In genomic region chr6:24666616-24667377, GRCh38 we compare ENCODE assay signal across 8 cellular contexts. TPM values are rescaled to one million over a fixed set of nuclear protein-coding genes. Genes with fewer than 3 reads are reported as not detected.
DNase-seq lines count a peak whose midpoint lies in the region; ATAC-seq and TF ChIP-seq lines count a peak whose summit lies in the region.

Gene ACOT13 (plus strand): TSS chr6:24667077. CDS start chr6:24667264, 187 bp downstream.
A gene with protein sequence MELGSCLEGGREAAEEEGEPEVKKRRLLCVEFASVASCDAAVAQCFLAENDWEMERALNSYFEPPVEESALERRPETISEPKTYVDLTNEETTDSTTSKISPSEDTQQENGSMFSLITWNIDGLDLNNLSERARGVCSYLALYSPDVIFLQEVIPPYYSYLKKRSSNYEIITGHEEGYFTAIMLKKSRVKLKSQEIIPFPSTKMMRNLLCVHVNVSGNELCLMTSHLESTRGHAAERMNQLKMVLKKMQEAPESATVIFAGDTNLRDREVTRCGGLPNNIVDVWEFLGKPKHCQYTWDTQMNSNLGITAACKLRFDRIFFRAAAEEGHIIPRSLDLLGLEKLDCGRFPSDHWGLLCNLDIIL (minus strand): TSS chr6:24666899. CDS start chr6:24666862, 37 bp downstream.

- H3K4me3 ChIP-seq in right cardiac atrium (ENCODE audit: low read length) (peak within 1 kb of the TSS; percentile 79), vagina (peak within 1 kb of the TSS; percentile 75 to 90)

- peak; percentile 35 for TF ChIP-seq CTCF in GM13977 (IDR thresholded peaks at IDR 0.05; ENCODE audit: extremely low read depth, insufficient read depth, missing control alignments)
- TF ChIP-seq CTCF in vagina (IDR thresholded peaks at IDR 0.05) = peak in 2 of 3 experiments; percentile 20 to 39

- peak within 1 kb of the TSS; percentile 99 for H3K27ac Mint-ChIP-seq in T-helper 1 cell treated with Interleukin-12 subunit alpha and Interleukin-12 subunit beta and Interleukin-4 antibody, amounts not matched to agents 30 μg/mL and 1 μg/mL, for 36 hours

- H3K27me3 ChIP-seq in right cardiac atrium (ENCODE audit: control insufficient read depth, insufficient read depth) = no peaks in the 10 kb centered on the region
- no peaks in the 10 kb centered on the region for H3K27me3 ChIP-seq in vagina

- peaks cover 0 to 6% of the 10 kb centered on the region in 2 donors for H3K36me3 ChIP-seq in vagina

- ATAC-seq in HG02884 (IDR thresholded peaks at IDR 0.05; ENCODE audit: unreplicated experiment) (peak; percentile 94), right cardiac atrium (peak; percentile 100)

- peaks cover 40% of the 10 kb centered on the region for H3K4me1 Mint-ChIP-seq in T-helper 1 cell treated with Interleukin-12 subunit alpha and Interleukin-12 subunit beta and Interleukin-4 antibody, amounts not matched to agents 30 μg/mL and 1 μg/mL, for 36 hours (ENCODE audit: low read depth)

- H3K27ac ChIP-seq in right cardiac atrium (ENCODE audit: low read length) (peak within 1 kb of the TSS; percentile 95), vagina (peak within 1 kb of the TSS; percentile 91)

- peaks cover 6% of the 10 kb centered on the region for H3K4me1 ChIP-seq in right cardiac atrium (ENCODE audit: control insufficient read depth, insufficient read depth, low read length)
- H3K4me1 ChIP-seq in vagina = peaks cover 39% of the 10 kb centered on the region

- peaks cover 28% of the 10 kb centered on the region for H3K9me3 Mint-ChIP-seq in T-helper 1 cell treated with Interleukin-12 subunit alpha and Interleukin-12 subunit beta and Interleukin-4 antibody, amounts not matched to agents 30 μg/mL and 1 μg/mL, for 36 hours

- TF ChIP-seq POLR2A in vagina (IDR thresholded peaks at IDR 0.05) = peak in 1 of 2 donors; percentile 75

- DNase-seq in GM13977 (ENCODE audit: low spot score) (peak; percentile 91), NCI-H1694 (lab: John Stamatoyannopoulos, UW) (peak; percentile 86), amygdala (lab: John Stamatoyannopoulos, UW) (peak; percentile 54 to 98 (median 90)), right cardiac atrium (peak; percentile 97 to 99 (median 99)), putamen (ENCODE audit: low spot score) (peak; percentile 96), vagina (ENCODE audit: extremely low spot score in 2 of 2) (peak in 1 of 2 donors; percentile 96)

- intact Hi-C loops in right cardiac atrium (cut with DNase I) = loop anchor here in 1 of 4 donors (10.0 kb wide), 1 partner anchor 82 kb away; no protein-coding TSS in a partner anchor
- intact Hi-C loops in vagina (cut with DNase I) = loop anchor here (2.0 kb wide), 1 partner anchor 54 kb away; no protein-coding TSS in a partner anchor

- H3K9me3 ChIP-seq in right cardiac atrium (ENCODE audit: control insufficient read depth, low read length) (no peaks in the 10 kb centered on the region), vagina (no peaks in the 10 kb centered on the region)

- in situ Hi-C loops in GM13977 (cut with MboI; ENCODE audit: low pct_unique_long_range_greater_than_20kb, low sequenced_read_pairs, unreplicated experiment) = no loop called here

- H3K27me3 Mint-ChIP-seq in T-helper 1 cell treated with Interleukin-12 subunit alpha and Interleukin-12 subunit beta and Interleukin-4 antibody, amounts not matched to agents 30 μg/mL and 1 μg/mL, for 36 hours (ENCODE audit: low read depth) = no peaks in the 10 kb centered on the region

- WGBS in right cardiac atrium = under 1% methylated on average over 62 of the region's 62 CpGs

- peaks cover 49% of the 10 kb centered on the region for H3K36me3 Mint-ChIP-seq in T-helper 1 cell treated with Interleukin-12 subunit alpha and Interleukin-12 subunit beta and Interleukin-4 antibody, amounts not matched to agents 30 μg/mL and 1 μg/mL, for 36 hours (ENCODE audit: low read depth)

- peak within 1 kb of the TSS; percentile 98 for H3K4me3 Mint-ChIP-seq in T-helper 1 cell treated with Interleukin-12 subunit alpha and Interleukin-12 subunit beta and Interleukin-4 antibody, amounts not matched to agents 30 μg/mL and 1 μg/mL, for 36 hours

RNA-seq across cellular contexts. Expression of gene ACOT13, which starts in this region (rescaled TPM):
- total RNA-seq in right cardiac atrium (10 to 100 TPM; 63.7 to 92.1 (median 77.6) TPM), vagina (4.4 TPM)
- polyA plus RNA-seq in right cardiac atrium = 87.4 TPM

RNA-seq across cellular contexts. Expression of the second gene that starts in this region (rescaled TPM):
- total RNA-seq in right cardiac atrium (10 to 100 TPM; 42.4 to 45.4 (median 44.2) TPM), vagina (28.7 TPM)
- 30.2 TPM for polyA plus RNA-seq in right cardiac atrium

Comparison
In these comparisons a context has a peak if more than half of its experiments do, and no peak if none do; other contexts are left out.
1. RNA of gene ACOT13 (total RNA-seq): 63.7 to 92.1 TPM in right cardiac atrium; 4.4 TPM in vagina (single experiment); every median in the first group is over 10 times any median in the second.